ENCODE assay signal across 23 cellular contexts in genomic region chr12:13316847-13317246, GRCh38.
DNase-seq lines count a peak whose midpoint lies in the region; ATAC-seq and TF ChIP-seq lines count a peak whose summit lies in the region.
"Had no signal": no experiment of that assay in that cellular context is flagged by ENCODE, and none has a peak within 500 bp of the region (broad histone marks: within the 10 kb centered on the region; RNA-seq: fewer than 3 reads in every experiment).

No MANE protein-coding gene starts in this region.

- H3K36me3 Mint-ChIP-seq in endodermal cell (ENCODE audit: low read depth) (peaks cover 3% of the 10 kb centered on the region), progenitor cell of endocrine pancreas (ENCODE audit: insufficient read depth) (no peaks in the 10 kb centered on the region), Calu3 (ENCODE audit: insufficient read depth, unreplicated experiment) (no peaks in the 10 kb centered on the region)
- no peaks in the 10 kb centered on the region for H3K36me3 Mint-ChIP-seq in natural killer cell treated with Interleukin-12 subunit alpha and Interleukin-12 subunit beta and Interleukin-15 and Interleukin-18, amount 100 ng/mL, for 72 hours
- H3K36me3 Mint-ChIP-seq: CD8-positive, alpha-beta T cell had no signal

- H3K27me3 Mint-ChIP-seq in endodermal cell (ENCODE audit: insufficient read depth), result no peaks in the 10 kb centered on the region
- H3K27me3 Mint-ChIP-seq in progenitor cell of endocrine pancreas, result peaks cover 8% of the 10 kb centered on the region
- H3K27me3 Mint-ChIP-seq in natural killer cell treated with Interleukin-12 subunit alpha and Interleukin-12 subunit beta and Interleukin-15 and Interleukin-18, amount 100 ng/mL, for 72 hours, result peaks cover 24 to 33% of the 10 kb centered on the region in 2 donors
- peaks cover 24% of the 10 kb centered on the region for H3K27me3 Mint-ChIP-seq in Calu3 (ENCODE audit: unreplicated experiment)

- H3K9ac ChIP-seq in endodermal cell (ENCODE audit: extremely low read depth, low read length, poor library complexity, severe bottlenecking), result no peak overlapping the region
- H3K9ac ChIP-seq: BLaER1 treated with 17β-estradiol and CSF1 and Interleukin-3, amounts not matched to agents 10 nM and 100 nM had no signal

- intact Hi-C loops in Calu3 (cut with micrococcal nuclease; ENCODE audit: unreplicated experiment), result no loop called here

- H3K4me3 ChIP-seq in endodermal cell (ENCODE audit: low read length), result peak overlapping the region; percentile 48
- H3K4me3 ChIP-seq: A549; BLaER1 treated with 17β-estradiol and CSF1 and Interleukin-3, amounts not matched to agents 10 nM and 100 nM; GM12878 had no signal

- BruUV-seq in Calu3 (replicated peaks; lab: Mats Ljungman, UMichigan), result no TSS peak

- no peak for ATAC-seq in natural killer cell treated with Interleukin-12 subunit alpha and Interleukin-12 subunit beta and Interleukin-15 and Interleukin-18, amount 100 ng/mL, for 72 hours
- ATAC-seq: A549; CD8-positive, alpha-beta T cell; GM12878 had no signal

- H3K9me3 ChIP-seq in endodermal cell (ENCODE audit: control insufficient read depth, low read length), result peaks cover 23% of the 10 kb centered on the region

- H3K27me3 ChIP-seq in endodermal cell (ENCODE audit: control insufficient read depth, insufficient read depth, low read length, poor library complexity, severe bottlenecking), result no peaks in the 10 kb centered on the region
- H3K27me3 ChIP-seq: BLaER1 treated with 17β-estradiol and CSF1 and Interleukin-3, amounts not matched to agents 10 nM and 100 nM had no signal

- peaks cover 11% of the 10 kb centered on the region for H3K4me1 ChIP-seq in endodermal cell (ENCODE audit: control insufficient read depth, insufficient read depth, low read length)
- H3K4me1 ChIP-seq: A549; BLaER1 treated with 17β-estradiol and CSF1 and Interleukin-3, amounts not matched to agents 10 nM and 100 nM; Caco-2 had no signal

- WGBS in endodermal cell (ENCODE audit: insufficient coverage in 1 of 2, insufficient read length in 1 of 2), 2 experiments, result 91 to 92% methylated on average over 2 to 3 of the region's 3 CpGs

- H3K4me1 Mint-ChIP-seq in endodermal cell (peaks cover 37% of the 10 kb centered on the region), progenitor cell of endocrine pancreas (ENCODE audit: low read depth) (peaks cover 14% of the 10 kb centered on the region), Calu3 (ENCODE audit: low read depth, unreplicated experiment) (no peaks in the 10 kb centered on the region)
- H3K4me1 Mint-ChIP-seq in natural killer cell treated with Interleukin-12 subunit alpha and Interleukin-12 subunit beta and Interleukin-15 and Interleukin-18, amount 100 ng/mL, for 72 hours (ENCODE audit: low read depth in 2 of 2), result no peaks in the 10 kb centered on the region
- H3K4me1 Mint-ChIP-seq: B cell had no signal

- CTCF ChIA-PET in Calu3 (lab: Charles Lee), result interaction anchor here (1.7 kb wide), 1 partner anchor 10 kb away, joined by 4 read pairs; no protein-coding TSS in a partner anchor

- H3K27ac Mint-ChIP-seq in endodermal cell (no peak overlapping the region), progenitor cell of endocrine pancreas (peak overlapping the region; percentile 51), Calu3 (ENCODE audit: unreplicated experiment) (no peak overlapping the region)
- no peak overlapping the region for H3K27ac Mint-ChIP-seq in natural killer cell treated with Interleukin-12 subunit alpha and Interleukin-12 subunit beta and Interleukin-15 and Interleukin-18, amount 100 ng/mL, for 72 hours
- H3K27ac Mint-ChIP-seq: B cell; CD4-positive, alpha-beta T cell; CD8-positive, alpha-beta T cell had no signal

- H3K27ac ChIP-seq in endodermal cell (ENCODE audit: low read depth, low read length), result no peak overlapping the region
- H3K27ac ChIP-seq: 22Rv1; A549; BLaER1 treated with 17β-estradiol and CSF1 and Interleukin-3, amounts not matched to agents 10 nM and 100 nM; C4-2B had no signal

- DNase-seq in DMS53 (lab: John Stamatoyannopoulos, UW), result peak; percentile 32
- no peak for DNase-seq in DMS53 treated with DMSO at 0.1 percent for 48 hours (lab: John Stamatoyannopoulos, UW; ENCODE audit: unreplicated experiment)
- no peak for DNase-seq in endodermal cell
- no peak for DNase-seq in progenitor cell of endocrine pancreas (ENCODE audit: low spot score, unreplicated experiment)
- no peak for DNase-seq in natural killer cell treated with Interleukin-12 subunit alpha and Interleukin-12 subunit beta and Interleukin-15 and Interleukin-18, amount 100 ng/mL, for 72 hours (ENCODE audit: low spot score)
- DNase-seq in Calu3, result no peak
- no peak for DNase-seq in ecto neural progenitor cell (ENCODE audit: low spot score)
- DNase-seq: AML-193; Caco-2; CD4-positive, alpha-beta T cell; CD8-positive, alpha-beta T cell; DMS 273 treated with DMSO at 0.1 percent for 48 hours; DMS153; DMS79; DND-41; EL; GDM1 had no signal

- no peak for TF ChIP-seq CTCF in endodermal cell (conservative IDR thresholded peaks at IDR 0.05)
- no peak for TF ChIP-seq CTCF in progenitor cell of endocrine pancreas (IDR thresholded peaks at IDR 0.05; ENCODE audit: unreplicated experiment)
- TF ChIP-seq CTCF in Calu3 (IDR thresholded peaks at IDR 0.05; ENCODE audit: unreplicated experiment), result no peak

- H3K9me3 Mint-ChIP-seq in endodermal cell (peaks cover 22% of the 10 kb centered on the region), progenitor cell of endocrine pancreas (ENCODE audit: low read depth) (peaks cover 11% of the 10 kb centered on the region), Calu3 (ENCODE audit: low read depth, unreplicated experiment) (no peaks in the 10 kb centered on the region)
- no peaks in the 10 kb centered on the region for H3K9me3 Mint-ChIP-seq in natural killer cell treated with Interleukin-12 subunit alpha and Interleukin-12 subunit beta and Interleukin-15 and Interleukin-18, amount 100 ng/mL, for 72 hours
- H3K9me3 Mint-ChIP-seq: CD8-positive, alpha-beta T cell had no signal

- H3K4me3 Mint-ChIP-seq in endodermal cell (no peak overlapping the region), progenitor cell of endocrine pancreas (ENCODE audit: low read depth) (no peak overlapping the region), Calu3 (ENCODE audit: low read depth, unreplicated experiment) (no peak overlapping the region)
- no peak overlapping the region for H3K4me3 Mint-ChIP-seq in natural killer cell treated with Interleukin-12 subunit alpha and Interleukin-12 subunit beta and Interleukin-15 and Interleukin-18, amount 100 ng/mL, for 72 hours
- H3K4me3 Mint-ChIP-seq: B cell; CD4-positive, alpha-beta T cell; CD8-positive, alpha-beta T cell had no signal

- H3K36me3 ChIP-seq in endodermal cell (ENCODE audit: control insufficient read depth, insufficient read depth, low read length), result no peaks in the 10 kb centered on the region
- H3K36me3 ChIP-seq: BLaER1 treated with 17β-estradiol and CSF1 and Interleukin-3, amounts not matched to agents 10 nM and 100 nM had no signal
